1 cellular context compared by ENCODE assay signal in genomic region chr4:550268-550667, GRCh38. TPM values are rescaled to one million over a fixed set of nuclear protein-coding genes. Genes with fewer than 3 reads are reported as not detected.
"Had no signal": no experiment of that assay in that cellular context is flagged by ENCODE, and none has a peak within 500 bp of the region (broad histone marks: within the 10 kb centered on the region; RNA-seq: fewer than 3 reads in every experiment).

No MANE protein-coding gene starts in this region.

RNA-seq across cellular contexts. Expression of gene TMEM271, which starts 25.8 kb away (rescaled TPM):
- total RNA-seq: GM12878 had no signal
- polyA plus RNA-seq: GM12878 had no signal
